Comparison of ENCODE assay signal across 8 cellular contexts in genomic region chr9:126860077-126860756, GRCh38. TPM values are rescaled to one million over a fixed set of nuclear protein-coding genes. Genes with fewer than 3 reads are reported as not detected.
DNase-seq lines count a peak whose midpoint lies in the region; TF ChIP-seq lines count a peak whose summit lies in the region.

A gene with protein sequence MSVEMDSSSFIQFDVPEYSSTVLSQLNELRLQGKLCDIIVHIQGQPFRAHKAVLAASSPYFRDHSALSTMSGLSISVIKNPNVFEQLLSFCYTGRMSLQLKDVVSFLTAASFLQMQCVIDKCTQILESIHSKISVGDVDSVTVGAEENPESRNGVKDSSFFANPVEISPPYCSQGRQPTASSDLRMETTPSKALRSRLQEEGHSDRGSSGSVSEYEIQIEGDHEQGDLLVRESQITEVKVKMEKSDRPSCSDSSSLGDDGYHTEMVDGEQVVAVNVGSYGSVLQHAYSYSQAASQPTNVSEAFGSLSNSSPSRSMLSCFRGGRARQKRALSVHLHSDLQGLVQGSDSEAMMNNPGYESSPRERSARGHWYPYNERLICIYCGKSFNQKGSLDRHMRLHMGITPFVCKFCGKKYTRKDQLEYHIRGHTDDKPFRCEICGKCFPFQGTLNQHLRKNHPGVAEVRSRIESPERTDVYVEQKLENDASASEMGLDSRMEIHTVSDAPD (plus strand): TSS chr9:126860639. CDS start chr9:126879400, 18,761 bp downstream.

- peak within 1 kb of the TSS; percentile 84 for H3K4me3 Mint-ChIP-seq in activated naive CD4-positive, alpha-beta T cell treated with anti-CD3 and anti-CD28 coated beads, Interleukin-2, amount 10 ng/mL, durations not matched to agents 7 days and 5 days

- H3K27ac ChIP-seq in SJSA1: peak within 1 kb of the TSS; percentile 93
- H3K27ac ChIP-seq in parathyroid adenoma: peak within 1 kb of the TSS; percentile 80
- H3K27ac ChIP-seq in tibial nerve: peak within 1 kb of the TSS; percentile 78 to 97 (median 95)

- H3K36me3 ChIP-seq in SJSA1 (peaks cover 25% of the 10 kb centered on the region), parathyroid adenoma (ENCODE audit: control insufficient read depth, insufficient read depth, low read length) (no peaks in the 10 kb centered on the region), tibial nerve (peaks cover 0 to 12% (median 0%) of the 10 kb centered on the region in 3 donors)

- H3K4me1 Mint-ChIP-seq in activated naive CD4-positive, alpha-beta T cell treated with anti-CD3 and anti-CD28 coated beads, Interleukin-2, amount 10 ng/mL, durations not matched to agents 7 days and 5 days: peaks cover 27% of the 10 kb centered on the region

- DNase-seq in DMS53 (lab: John Stamatoyannopoulos, UW): peak; percentile 80
- peak; percentile 92 for DNase-seq in GM20000 (ENCODE audit: low spot score)
- peak in 53 of 76 experiments; percentile 8 to 89 (median 50) for DNase-seq in HUDEP-2 (lab: John Stamatoyannopoulos, UW; ENCODE audit: unreplicated experiment in 76 of 76)
- DNase-seq in SJSA1 (ENCODE audit: low read depth in 1 of 2, low spot score in 2 of 2): peak; percentile 62 to 78
- DNase-seq in activated naive CD4-positive, alpha-beta T cell treated with anti-CD3 and anti-CD28 coated beads, Interleukin-2, amount 10 ng/mL, durations not matched to agents 7 days and 5 days: peak; percentile 79
- peak in 39 of 42 donors; percentile 51 to 89 (median 76) for DNase-seq in head of caudate nucleus
- DNase-seq in tibial nerve (ENCODE audit: low spot score in 2 of 2): peak; percentile 31 to 35

- H3K9ac ChIP-seq in parathyroid adenoma: peak within 1 kb of the TSS; percentile 19

- H3K9me3 Mint-ChIP-seq in activated naive CD4-positive, alpha-beta T cell treated with anti-CD3 and anti-CD28 coated beads, Interleukin-2, amount 10 ng/mL, durations not matched to agents 7 days and 5 days: no peaks in the 10 kb centered on the region

- no peaks in the 10 kb centered on the region for H3K9me3 ChIP-seq in SJSA1 (replicated peaks)
- H3K9me3 ChIP-seq in parathyroid adenoma (ENCODE audit: control insufficient read depth, low read length): no peaks in the 10 kb centered on the region
- no peaks in the 10 kb centered on the region for H3K9me3 ChIP-seq in tibial nerve

- no peak for TF ChIP-seq POLR2A in tibial nerve (IDR thresholded peaks at IDR 0.05)

- H3K27me3 ChIP-seq in SJSA1 (replicated peaks): peaks cover 11% of the 10 kb centered on the region; the same call in 1 of the 2 replicates
- H3K27me3 ChIP-seq in parathyroid adenoma (ENCODE audit: control insufficient read depth, insufficient read depth, low read length): no peaks in the 10 kb centered on the region
- peaks cover 0 to 5% of the 10 kb centered on the region in 2 donors for H3K27me3 ChIP-seq in tibial nerve

- H3K79me2 ChIP-seq in parathyroid adenoma: no peaks in the 10 kb centered on the region

- intact Hi-C loops in head of caudate nucleus (cut with DNase I): no loop called here

- 0 to 1% methylated on average over 8 to 61 of the region's 67 CpGs for WGBS in tibial nerve, 2 donors

- peaks cover 13% of the 10 kb centered on the region for H3K4me1 ChIP-seq in SJSA1 (replicated peaks)
- H3K4me1 ChIP-seq in parathyroid adenoma: no peaks in the 10 kb centered on the region
- peaks cover 0 to 48% (median 13%) of the 10 kb centered on the region in 4 donors for H3K4me1 ChIP-seq in tibial nerve

- H3K4me3 ChIP-seq in SJSA1 (peak within 1 kb of the TSS; percentile 97), parathyroid adenoma (ENCODE audit: low read depth, low read length) (peak within 1 kb of the TSS; percentile 74), tibial nerve (peak within 1 kb of the TSS; percentile 63 to 93 (median 88))

- CTCF ChIA-PET in activated naive CD4-positive, alpha-beta T cell treated with anti-CD3 and anti-CD28 coated beads, Interleukin-2, amount 10 ng/mL, durations not matched to agents 7 days and 5 days (lab: Charles Lee): interaction anchor here (0.7 to 1.9 kb wide), 5 partner anchors 9 to 55 kb away, joined by 3 to 7 read pairs (median 5); partner anchors contain the start of gene ZBTB43

- H3K27me3 Mint-ChIP-seq in activated naive CD4-positive, alpha-beta T cell treated with anti-CD3 and anti-CD28 coated beads, Interleukin-2, amount 10 ng/mL, durations not matched to agents 7 days and 5 days: peaks cover 41% of the 10 kb centered on the region

- peak within 1 kb of the TSS; percentile 96 for H3K4me2 ChIP-seq in parathyroid adenoma (ENCODE audit: low read length)

- H3K36me3 Mint-ChIP-seq in activated naive CD4-positive, alpha-beta T cell treated with anti-CD3 and anti-CD28 coated beads, Interleukin-2, amount 10 ng/mL, durations not matched to agents 7 days and 5 days: peaks cover 10% of the 10 kb centered on the region

- H3K27ac Mint-ChIP-seq in activated naive CD4-positive, alpha-beta T cell treated with anti-CD3 and anti-CD28 coated beads, Interleukin-2, amount 10 ng/mL, durations not matched to agents 7 days and 5 days: peak within 1 kb of the TSS; percentile 82

- TF ChIP-seq CTCF in GM20000 (IDR thresholded peaks at IDR 0.05; ENCODE audit: extremely low read depth, missing control alignments) (peak; percentile 98), parathyroid adenoma (IDR thresholded peaks at IDR 0.05) (peak; percentile 95), tibial nerve (IDR thresholded peaks at IDR 0.05) (peak; percentile 99 to 100 (median 100))

- peak in 1 of 2 donors; percentile 62 for TF ChIP-seq EP300 in tibial nerve (IDR thresholded peaks at IDR 0.05)

- peak within 1 kb of the TSS; percentile 89 for H2AFZ ChIP-seq in parathyroid adenoma

RNA-seq across cellular contexts. Expression of the gene that starts here (rescaled TPM):
- total RNA-seq in SJSA1 (2014; rRNA removed; shearing (Covaris generic)): 3.7 and 5.9 TPM in 2 replicates
- 10 to 100 TPM; 10.8 to 14.0 (median 11.7) TPM for total RNA-seq in tibial nerve

Comparison
In these comparisons a context has a peak if more than half of its experiments do, and no peak if none do; other contexts are left out.
1. Peak in every context shown above with its lines: DNase-seq, H3K4me3 ChIP-seq and H3K27ac ChIP-seq.
2. DNase-seq: peak in every context shown above with its lines; median percentile 92 in GM20000; 80 in DMS53; 79 in activated naive CD4-positive, alpha-beta T cell treated with anti-CD3 and anti-CD28 coated beads, Interleukin-2, amount 10 ng/mL, durations not matched to agents 7 days and 5 days; 76 in head of caudate nucleus; 70 in SJSA1; 50 in HUDEP-2; 33 in tibial nerve.